ENCODE assay signal across 7 cellular contexts in genomic region chr1:67213164-67213563, GRCh38. TPM values are rescaled to one million over a fixed set of nuclear protein-coding genes. Genes with fewer than 3 reads are reported as not detected.
DNase-seq lines count a peak whose midpoint lies in the region; ATAC-seq and TF ChIP-seq lines count a peak whose summit lies in the region.

No MANE protein-coding gene starts in this region.

- no peak overlapping the region for H3K27ac Mint-ChIP-seq in WTC11

- no peaks in the 10 kb centered on the region for H3K36me3 Mint-ChIP-seq in WTC11

- no peaks in the 10 kb centered on the region for H3K9me3 ChIP-seq in DND-41 (ENCODE audit: insufficient read depth, low read length, severe bottlenecking)

- no peaks in the 10 kb centered on the region for H3K4me1 ChIP-seq in DND-41 (ENCODE audit: insufficient read depth, low read length)

- TF ChIP-seq CTCF in DND-41 (IDR thresholded peaks at IDR 0.05; ENCODE audit: borderline replicate concordance, extremely low read depth, low read length, poor library complexity, severe bottlenecking) (peak; percentile 71), WTC11 (IDR thresholded peaks at IDR 0.05) (peak; percentile 63)

- H3K27me3 Mint-ChIP-seq in WTC11 (ENCODE audit: low read depth), result no peaks in the 10 kb centered on the region

- no peak overlapping the region for H3K4me3 ChIP-seq in DND-41 (ENCODE audit: low read depth in 1 of 2, low read length in 2 of 2)

- ATAC-seq in DND-41 (ENCODE audit: insufficient read depth, low read depth) (peak; percentile 68; the same call in 1 of the 3 replicates), HG02798 (IDR thresholded peaks at IDR 0.05; ENCODE audit: poor library complexity, unreplicated experiment) (peak; percentile 24), WTC11 (peak; percentile 95), HG02938 (IDR thresholded peaks at IDR 0.05; ENCODE audit: unreplicated experiment) (no peak)

- no peaks in the 10 kb centered on the region for H3K27me3 ChIP-seq in DND-41 (ENCODE audit: insufficient read depth, low read length, poor library complexity)

- CTCF ChIA-PET in WTC11 (lab: Charles Lee), result interaction anchor here (0.6 to 5.9 kb wide), 71 partner anchors 8 to 449 kb away, joined by 3 to 76 read pairs (median 5); partner anchors contain the start of genes C1orf141, IL23R, SERBP1 and SLC35D1

- H3K4me1 Mint-ChIP-seq in WTC11, result peaks cover 9% of the 10 kb centered on the region

- H3K4me3 Mint-ChIP-seq in WTC11, result no peak overlapping the region

- no peak overlapping the region for H3K9ac ChIP-seq in DND-41 (ENCODE audit: low read depth, low read length)

- DNase-seq in DND-41, result peak; percentile 10
- DNase-seq in WTC11 (ENCODE audit: low spot score), result peak; percentile 17
- DNase-seq in lung microvascular endothelial cell (ENCODE audit: low read depth in 2 of 2), result peak; percentile 20 to 34
- no peak for DNase-seq in stimulated activated CD8-positive, alpha-beta memory T cell treated with anti-CD3 and anti-CD28 coated beads, Interleukin-4, amount 100 ng/mL, for 48 hours
- DNase-seq in retina, result no peak

- POLR2A ChIA-PET in WTC11 (lab: Charles Lee), result no interaction called here

- H3K36me3 ChIP-seq in DND-41 (ENCODE audit: insufficient read depth, low read length), result no peaks in the 10 kb centered on the region

- no peak overlapping the region for H3K4me2 ChIP-seq in DND-41 (ENCODE audit: insufficient read depth, low read length)

- H3K9me3 Mint-ChIP-seq in WTC11, result no peaks in the 10 kb centered on the region

- H3K27ac ChIP-seq in DND-41 (ENCODE audit: low read length), result no peak overlapping the region

- H3K79me2 ChIP-seq in DND-41 (ENCODE audit: insufficient read depth, low read length), result no peaks in the 10 kb centered on the region

- H2AFZ ChIP-seq in DND-41 (ENCODE audit: low read depth, low read length), result no peak overlapping the region

- no peaks in the 10 kb centered on the region for H4K20me1 ChIP-seq in DND-41 (ENCODE audit: insufficient read depth, low read length)

TF ChIP-seq in WTC11, 78 proteins besides CTCF, POLR2A, EP300 and RAD21:
- TF ChIP-seq NFE2L1 (CRISPR knock-in tag; IDR thresholded peaks at IDR 0.05) (no peak), MXD4 (CRISPR knock-in tag; IDR thresholded peaks at IDR 0.05; ENCODE audit: borderline replicate concordance) (no peak), OVOL2 (CRISPR knock-in tag; IDR thresholded peaks at IDR 0.05; ENCODE audit: borderline replicate concordance) (no peak), PRDM15 (CRISPR knock-in tag; IDR thresholded peaks at IDR 0.05) (no peak), ESRRA (CRISPR knock-in tag; IDR thresholded peaks at IDR 0.05; ENCODE audit: borderline replicate concordance) (no peak), CBFB (CRISPR knock-in tag; IDR thresholded peaks at IDR 0.05; ENCODE audit: low read depth) (no peak), MAX (CRISPR knock-in tag; IDR thresholded peaks at IDR 0.05) (no peak), TP53 (CRISPR knock-in tag; IDR thresholded peaks at IDR 0.05) (no peak), CREM (CRISPR knock-in tag; IDR thresholded peaks at IDR 0.05) (no peak)

RNA-seq across cellular contexts. Expression of gene IL23R, which starts 46.9 kb away (rescaled TPM):
- total RNA-seq in WTC11 (2021), result not detected in 3 replicates
- total RNA-seq in lung microvascular endothelial cell, result not detected in 2 replicates

Comparison
In these comparisons a context has a peak if more than half of its experiments do, and no peak if none do; other contexts are left out.
1. DNase-seq: peak in DND-41 (single experiment), WTC11 (single experiment) and lung microvascular endothelial cell (2 of 2); none in stimulated activated CD8-positive, alpha-beta memory T cell treated with anti-CD3 and anti-CD28 coated beads, Interleukin-4, amount 100 ng/mL, for 48 hours (single experiment) and retina (single experiment).